In the genomic region with DNA sequence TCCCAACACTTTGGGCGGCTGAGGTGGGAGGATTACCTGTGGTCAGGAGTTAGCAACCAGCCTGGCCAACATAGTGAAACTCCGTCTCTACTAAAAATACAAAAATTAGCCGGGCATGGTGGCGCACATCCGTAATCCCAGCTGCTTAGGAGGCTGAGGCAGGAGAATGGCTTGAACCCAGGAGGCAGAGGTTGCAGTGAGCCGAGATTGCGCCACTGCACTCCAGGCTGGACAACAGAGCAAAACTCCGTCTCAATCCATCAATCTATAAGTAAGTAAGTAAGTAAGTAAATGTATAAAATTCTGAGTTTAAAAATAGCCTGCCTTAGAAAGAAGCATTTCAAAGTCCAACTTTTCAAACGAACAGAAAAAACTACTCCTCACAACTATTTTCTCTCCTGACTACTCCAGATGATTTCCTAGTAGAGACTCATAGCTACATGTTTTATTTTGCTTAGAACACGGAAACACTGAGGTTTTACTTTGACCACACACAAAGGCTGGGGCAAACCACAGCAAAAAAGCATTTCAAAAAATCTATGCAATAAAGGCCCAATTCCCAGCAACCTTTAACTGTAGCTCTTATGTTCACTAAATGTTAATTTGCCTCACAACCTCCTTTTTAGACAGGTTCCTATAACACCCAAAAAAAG, we compare ENCODE assay signal across 9 cellular contexts. TPM values are rescaled to one million over a fixed set of nuclear protein-coding genes. Genes with fewer than 3 reads are reported as not detected.
DNase-seq lines count a peak whose midpoint lies in the region; ATAC-seq and TF ChIP-seq lines count a peak whose summit lies in the region.
"Had no signal": no experiment of that assay in that cellular context is flagged by ENCODE, and none has a peak within 500 bp of the region (broad histone marks: within the 10 kb centered on the region; RNA-seq: fewer than 3 reads in every experiment).

No MANE protein-coding gene starts in this region.

- DNase-seq in activated T-cell treated with anti-CD3 and anti-CD28 coated beads for 24 hours (ENCODE audit: low read depth) (peak; percentile 18), OCI-M1 (lab: John Stamatoyannopoulos, UW) (peak; percentile 76), colonic mucosa (no peak), ACHN (no peak)
- DNase-seq in activated T-cell treated with anti-CD3 and anti-CD28 coated beads, Interleukin-2, amount 50 U/mL, for 48 hours, result no peak
- peak; percentile 18 for DNase-seq in stimulated activated naive CD8-positive, alpha-beta T cell treated with anti-CD3 and anti-CD28 coated beads, Interleukin-15, Interleukin-2, amounts not matched to agents 100 U/mL and 50 U/mL, for 24 hours
- DNase-seq in effector CD4-positive, alpha-beta T cell, result no peak
- DNase-seq: kidney glomerular epithelial cell had no signal

- peaks cover 4% of the 10 kb centered on the region for H3K36me3 ChIP-seq in colonic mucosa

- no peak overlapping the region for H3K4me3 ChIP-seq in colonic mucosa

- in situ Hi-C loops in ACHN (cut with HindIII; ENCODE audit: low pct_ligation_motif_present, low pct_unique_long_range_greater_than_20kb, low sequenced_read_pairs), result no loop called here

- no peaks in the 10 kb centered on the region for H3K9me3 ChIP-seq in colonic mucosa

- H3K27me3 ChIP-seq in colonic mucosa, result no peaks in the 10 kb centered on the region

- peak overlapping the region; percentile 18 for H3K27ac ChIP-seq in colonic mucosa

- peak; percentile 74 for ATAC-seq in stimulated activated naive CD8-positive, alpha-beta T cell treated with anti-CD3 and anti-CD28 coated beads, Interleukin-15, Interleukin-2, amounts not matched to agents 100 U/mL and 50 U/mL, for 24 hours
- no peak for ATAC-seq in GM19455 (IDR thresholded peaks at IDR 0.05; ENCODE audit: unreplicated experiment)

- no peak overlapping the region for H3K9ac ChIP-seq in colonic mucosa (ENCODE audit: low read depth in 2 of 2, low read length in 2 of 2)

- H3K4me1 ChIP-seq in colonic mucosa, result no peaks in the 10 kb centered on the region

- intact Hi-C loops in colonic mucosa (cut with DNase I), result no loop called here

- no peak for TF ChIP-seq CTCF in colonic mucosa (IDR thresholded peaks at IDR 0.05)

RNA-seq across cellular contexts. Expression of a gene that starts 16.3 kb away (rescaled TPM):
- 10 to 100 TPM; 21.9 to 22.6 TPM for total RNA-seq in colonic mucosa

RNA-seq across cellular contexts. Expression of a gene that starts 18.2 kb away (rescaled TPM):
- 1 to 10 TPM; 1.8 to 2.5 TPM for total RNA-seq in colonic mucosa

RNA-seq across cellular contexts. Expression of a gene that starts 29.3 kb away (rescaled TPM):
- total RNA-seq in colonic mucosa, result 10 to 100 TPM; 29.2 to 46.6 TPM

Comparison
In these comparisons a context has a peak if more than half of its experiments do, and no peak if none do; other contexts are left out.
1. DNase-seq: peak in activated T-cell treated with anti-CD3 and anti-CD28 coated beads for 24 hours (single experiment), OCI-M1 (single experiment) and stimulated activated naive CD8-positive, alpha-beta T cell treated with anti-CD3 and anti-CD28 coated beads, Interleukin-15, Interleukin-2, amounts not matched to agents 100 U/mL and 50 U/mL, for 24 hours (single experiment); none in activated T-cell treated with anti-CD3 and anti-CD28 coated beads, Interleukin-2, amount 50 U/mL, for 48 hours (0 of 2), colonic mucosa (single experiment), effector CD4-positive, alpha-beta T cell (single experiment) and ACHN (single experiment).